In genomic region chr11:119356349-119357031, GRCh38 we compare ENCODE assay signal across 8 cellular contexts. TPM values are rescaled to one million over a fixed set of nuclear protein-coding genes. Genes with fewer than 3 reads are reported as not detected.
DNase-seq lines count a peak whose midpoint lies in the region; ATAC-seq and TF ChIP-seq lines count a peak whose summit lies in the region.

No MANE protein-coding gene starts in this region.

- H3K27me3 ChIP-seq in HAP-1 (ENCODE audit: low read depth) = no peaks in the 10 kb centered on the region
- H3K27me3 ChIP-seq in lung (ENCODE audit: control insufficient read depth, insufficient read depth) = no peaks in the 10 kb centered on the region

- H3K4me1 ChIP-seq in HAP-1 (peaks cover 22% of the 10 kb centered on the region), lung (ENCODE audit: control insufficient read depth in 2 of 2, insufficient read depth in 2 of 2, low read length in 2 of 2) (peaks cover 3% of the 10 kb centered on the region in 2 donors)

- WGBS in lung, 2 donors = 1% methylated on average over 52 to 54 of the region's 54 CpGs

- CTCF ChIA-PET in activated CD8-positive, alpha-beta T cell treated with anti-CD3 and anti-CD28 coated beads, Interleukin-2, amount 10 ng/mL, durations not matched to agents 7 days and 5 days (lab: Charles Lee) = interaction anchor here (0.7 to 4.4 kb wide), 36 partner anchors 8 to 373 kb away, joined by 3 to 109 read pairs (median 4); partner anchors contain the start of genes C1QTNF5, MFRP, NECTIN1 and USP2

- peak overlapping the region; percentile 78 for H3K27ac Mint-ChIP-seq in activated CD8-positive, alpha-beta T cell treated with anti-CD3 and anti-CD28 coated beads, Interleukin-2, amount 10 ng/mL, durations not matched to agents 7 days and 5 days

- H3K9me3 ChIP-seq in HAP-1 (no peaks in the 10 kb centered on the region), lung (ENCODE audit: control insufficient read depth in 2 of 2, insufficient read depth in 1 of 2, low read length in 1 of 2) (no peaks in the 10 kb centered on the region)

- H3K36me3 ChIP-seq in HAP-1 (replicated peaks) = peaks cover 15% of the 10 kb centered on the region
- no peaks in the 10 kb centered on the region for H3K36me3 ChIP-seq in lung (ENCODE audit: control insufficient read depth in 2 of 2, insufficient read depth in 2 of 2, low read length in 2 of 2)

- POLR2A ChIA-PET in activated CD8-positive, alpha-beta T cell treated with anti-CD3 and anti-CD28 coated beads, Interleukin-2, amount 10 ng/mL, durations not matched to agents 7 days and 5 days (lab: Charles Lee) = interaction anchor here (0.8 to 1.1 kb wide), 2 partner anchors 25 to 118 kb away, joined by 3 to 4 read pairs; partner anchors contain the start of gene USP2

- DNase-seq in COR-L47 (lab: John Stamatoyannopoulos, UW) (peak; percentile 36), HAP-1 (ENCODE audit: low spot score in 2 of 2) (peak; percentile 72 to 92), NCI-H2107 treated with DMSO at 0.1 percent for 48 hours (lab: John Stamatoyannopoulos, UW; ENCODE audit: unreplicated experiment) (peak; percentile 56), ecto neural progenitor cell (ENCODE audit: low spot score) (peak; percentile 89), lung (ENCODE audit: low spot score) (peak; percentile 74)
- peak; percentile 81 for DNase-seq in activated CD8-positive, alpha-beta T cell treated with anti-CD3 and anti-CD28 coated beads, Interleukin-2, amount 10 ng/mL, durations not matched to agents 7 days and 5 days
- peak; percentile 52 for DNase-seq in stimulated activated CD8-positive, alpha-beta memory T cell treated with anti-CD3 and anti-CD28 coated beads, Interleukin-12 subunit alpha, Interleukin-12 subunit beta, amount 100 ng/mL, for 1 hour (ENCODE audit: low read depth)

- no peaks in the 10 kb centered on the region for H3K36me3 Mint-ChIP-seq in activated CD8-positive, alpha-beta T cell treated with anti-CD3 and anti-CD28 coated beads, Interleukin-2, amount 10 ng/mL, durations not matched to agents 7 days and 5 days (ENCODE audit: low read depth)

- TF ChIP-seq CTCF in lung (IDR thresholded peaks at IDR 0.05; ENCODE audit: control extremely low read depth, extremely low read depth) = peak; percentile 89

- peak overlapping the region; percentile 73 for H3K4me3 Mint-ChIP-seq in activated CD8-positive, alpha-beta T cell treated with anti-CD3 and anti-CD28 coated beads, Interleukin-2, amount 10 ng/mL, durations not matched to agents 7 days and 5 days

- in situ Hi-C loops in HAP-1 (cut with MboI; ENCODE audit: low sequenced_read_pairs) = no loop called here

- H3K4me3 ChIP-seq in HAP-1 (peak overlapping the region; percentile 47), lung (peak overlapping the region; percentile 46)

- H3K27me3 Mint-ChIP-seq in activated CD8-positive, alpha-beta T cell treated with anti-CD3 and anti-CD28 coated beads, Interleukin-2, amount 10 ng/mL, durations not matched to agents 7 days and 5 days (ENCODE audit: low read depth) = peaks cover 34% of the 10 kb centered on the region

- H3K27ac ChIP-seq in lung (ENCODE audit: low read depth in 1 of 2, low read length in 1 of 2) = peak overlapping the region; percentile 78 to 81

- no peaks in the 10 kb centered on the region for H3K9me3 Mint-ChIP-seq in activated CD8-positive, alpha-beta T cell treated with anti-CD3 and anti-CD28 coated beads, Interleukin-2, amount 10 ng/mL, durations not matched to agents 7 days and 5 days (ENCODE audit: insufficient read depth)

- ATAC-seq in activated CD8-positive, alpha-beta T cell treated with anti-CD3 and anti-CD28 coated beads, Interleukin-2, amount 10 ng/mL, durations not matched to agents 7 days and 5 days = peak; percentile 96
- ATAC-seq in lung (ENCODE audit: insufficient read depth, low FRiP score) = peak; percentile 82
- no peak for ATAC-seq in GM18519 (IDR thresholded peaks at IDR 0.05; ENCODE audit: low FRiP score, unreplicated experiment)

- peaks cover 13% of the 10 kb centered on the region for H3K4me1 Mint-ChIP-seq in activated CD8-positive, alpha-beta T cell treated with anti-CD3 and anti-CD28 coated beads, Interleukin-2, amount 10 ng/mL, durations not matched to agents 7 days and 5 days (ENCODE audit: low read depth)

RNA-seq across cellular contexts. Expression of gene MFRP, which starts 10.0 kb away (rescaled TPM):
- total RNA-seq in activated CD8-positive, alpha-beta T cell treated with anti-CD3 and anti-CD28 coated beads, Interleukin-2, amount 10 ng/mL, durations not matched to agents 7 days and 5 days = not detected
- total RNA-seq in lung = not detected
- not detected for polyA plus RNA-seq in lung

RNA-seq across cellular contexts. Expression of gene C1QTNF5, which starts 15.8 kb away (rescaled TPM):
- not detected for total RNA-seq in activated CD8-positive, alpha-beta T cell treated with anti-CD3 and anti-CD28 coated beads, Interleukin-2, amount 10 ng/mL, durations not matched to agents 7 days and 5 days
- total RNA-seq in lung = 10 to 100 TPM; 20.2 to 28.6 TPM
- 10 to 100 TPM; 28.0 to 34.9 TPM for polyA plus RNA-seq in lung

RNA-seq across cellular contexts. Expression of gene RNF26, which starts 22.2 kb away (rescaled TPM):
- 10 to 100 TPM; 40.5 to 41.8 TPM for total RNA-seq in activated CD8-positive, alpha-beta T cell treated with anti-CD3 and anti-CD28 coated beads, Interleukin-2, amount 10 ng/mL, durations not matched to agents 7 days and 5 days
- total RNA-seq in lung = 10 to 100 TPM in 1 of 2 donors, 1 to 10 TPM in 1; 8.2 to 25.4 TPM
- polyA plus RNA-seq in lung = 10 to 100 TPM; 11.0 to 16.3 TPM

RNA-seq across cellular contexts. Expression of gene USP2, which starts 25.0 kb away (rescaled TPM):
- total RNA-seq in activated CD8-positive, alpha-beta T cell treated with anti-CD3 and anti-CD28 coated beads, Interleukin-2, amount 10 ng/mL, durations not matched to agents 7 days and 5 days = under 1 TPM; 0.55 to 0.68 TPM
- total RNA-seq in lung = 1 to 10 TPM; 4.9 to 6.5 TPM
- 1 to 10 TPM; 1.7 to 2.1 TPM for polyA plus RNA-seq in lung

RNA-seq across cellular contexts. Expression of gene MCAM, which starts 39.6 kb away (rescaled TPM):
- total RNA-seq in activated CD8-positive, alpha-beta T cell treated with anti-CD3 and anti-CD28 coated beads, Interleukin-2, amount 10 ng/mL, durations not matched to agents 7 days and 5 days = 1 to 10 TPM; 2.9 to 4.4 TPM
- 100 to 1,000 TPM; 127 to 174 TPM for total RNA-seq in lung
- polyA plus RNA-seq in lung = 100 to 1,000 TPM in 1 of 2 donors, 10 to 100 TPM in 1; 51.9 to 120 TPM

Comparison
In these comparisons a context has a peak if more than half of its experiments do, and no peak if none do; other contexts are left out.
1. DNase-seq: peak in every context shown above with its lines; median percentile 89 in ecto neural progenitor cell; 82 in HAP-1; 81 in activated CD8-positive, alpha-beta T cell treated with anti-CD3 and anti-CD28 coated beads, Interleukin-2, amount 10 ng/mL, durations not matched to agents 7 days and 5 days; 74 in lung; 56 in NCI-H2107 treated with DMSO at 0.1 percent for 48 hours; 52 in stimulated activated CD8-positive, alpha-beta memory T cell treated with anti-CD3 and anti-CD28 coated beads, Interleukin-12 subunit alpha, Interleukin-12 subunit beta, amount 100 ng/mL, for 1 hour; 36 in COR-L47.
2. RNA of gene C1QTNF5, which starts 15.8 kb away (total RNA-seq): 20.2 to 28.6 TPM in lung; not detected in activated CD8-positive, alpha-beta T cell treated with anti-CD3 and anti-CD28 coated beads, Interleukin-2, amount 10 ng/mL, durations not matched to agents 7 days and 5 days; every median in the first group is over 10 times any median in the second.